Comparison of ENCODE assay signal across 26 cellular contexts in genomic region chr7:18165176-18165575, GRCh38.
"Had no signal": no experiment of that assay in that cellular context is flagged by ENCODE, and none has a peak within 500 bp of the region (broad histone marks: within the 10 kb centered on the region; RNA-seq: fewer than 3 reads in every experiment).

No MANE protein-coding gene starts in this region.

- H3K9me3 ChIP-seq: adrenal gland had no signal

- H3K36me3 ChIP-seq: adrenal gland, WERI-Rb-1 had no signal

- H3K4me3 ChIP-seq: adrenal gland had no signal

- H3K9ac ChIP-seq: KMS-11 had no signal

- H3K4me2 ChIP-seq: KMS-11 had no signal

- H3K27me3 ChIP-seq: adrenal gland had no signal

- H3K27ac ChIP-seq: adrenal gland, KMS-11, RWPE1, WERI-Rb-1 had no signal

- DNase-seq: activated CD4-positive, alpha-beta T cell treated with anti-CD3 and anti-CD28 coated beads for 1 hour; activated CD4-positive, alpha-beta T cell treated with anti-CD3 and anti-CD28 coated beads for 48 hours; activated CD4-positive, CD25-positive, alpha-beta regulatory T cell; activated CD8-positive, alpha-beta T cell treated with anti-CD3 and anti-CD28 coated beads for 36 hours; activated gamma-delta T cell; activated naive CD4-positive, alpha-beta T cell treated with Interleukin-2 at 50 U/mL for 16 hours; activated naive CD8-positive, alpha-beta T cell treated with anti-CD3 and anti-CD28 coated beads, Interleukin-2, amount 10 ng/mL, durations not matched to agents 7 days and 5 days; activated T-cell treated with anti-CD3 and anti-CD28 coated beads, Interleukin-2, amount 50 U/mL, for 24 hours; adrenal gland; anterior cingulate cortex; caudate nucleus; MM.1S; NCI-H1092 treated with DMSO at 0.1 percent for 48 hours; NCI-H1417; NCI-H146; NCI-H187; NCI-H2029 treated with DMSO at 0.1 percent for 48 hours; NCI-H2107; NCI-H2171 treated with DMSO at 0.1 percent for 48 hours; NCI-H2227 treated with DMSO at 0.1 percent for 48 hours; NCI-H524 treated with DMSO at 0.1 percent for 48 hours; SIG-M5; T1000; WERI-Rb-1 had no signal
